15 cellular contexts compared by ENCODE assay signal in genomic region chr10:72241853-72242252, GRCh38. TPM values are rescaled to one million over a fixed set of nuclear protein-coding genes. Genes with fewer than 3 reads are reported as not detected.
DNase-seq lines count a peak whose midpoint lies in the region; ATAC-seq, FAIRE-seq and TF ChIP-seq lines count a peak whose summit lies in the region.
"Had no signal": no experiment of that assay in that cellular context is flagged by ENCODE, and none has a peak within 500 bp of the region (broad histone marks: within the 10 kb centered on the region; RNA-seq: fewer than 3 reads in every experiment).

No MANE protein-coding gene starts in this region.

- no peak overlapping the region for H3K56ac ChIP-seq in H1 (replicated peaks; ENCODE audit: insufficient read length, low read depth, low read length)

- H3K27ac ChIP-seq in left ventricle myocardium inferior (replicated peaks) (peak overlapping the region; percentile 97), H1 (ENCODE audit: low read depth, low read length) (no peak overlapping the region), prostate gland (peak overlapping the region; percentile 91 to 94), uterus (peak overlapping the region; percentile 80 to 99)

- peaks cover 6% of the 10 kb centered on the region for H3K36me3 ChIP-seq in left ventricle myocardium inferior
- H3K36me3 ChIP-seq in H1 (ENCODE audit: control insufficient read depth in 2 of 4, insufficient read depth in 4 of 4, low read length in 3 of 4), result no peaks in the 10 kb centered on the region
- no peaks in the 10 kb centered on the region for H3K36me3 ChIP-seq in prostate gland
- H3K36me3 ChIP-seq in uterus, result no peaks in the 10 kb centered on the region

- H4K20me1 ChIP-seq in H1 (replicated peaks in 1 of 2; ENCODE audit: control insufficient read depth in 1 of 2, insufficient read depth in 2 of 2, low read length in 2 of 2), result no peaks in the 10 kb centered on the region

- H3K4me1 ChIP-seq in left ventricle myocardium inferior, result peaks cover 69% of the 10 kb centered on the region
- H3K4me1 ChIP-seq in H1 (replicated peaks in 1 of 4; ENCODE audit: control insufficient read depth in 3 of 4, insufficient read depth in 4 of 4, low read length in 3 of 4), result no peaks in the 10 kb centered on the region; a peak in 1 of 7 replicates
- peaks cover 16% of the 10 kb centered on the region for H3K4me1 ChIP-seq in prostate gland (replicated peaks)
- peaks cover 3 to 11% of the 10 kb centered on the region in 2 donors for H3K4me1 ChIP-seq in uterus

- TF ChIP-seq EP300 in H1 (IDR thresholded peaks at IDR 0.05; ENCODE audit: borderline replicate concordance in 1 of 2, low read depth in 2 of 2, low read length in 2 of 2), result no peak

- H2BK15ac ChIP-seq in H1 (ENCODE audit: low read length), result no peak overlapping the region

- CTCF ChIA-PET in H1 (lab: Charles Lee; ENCODE audit: partially characterized antibody), result interaction anchor here (1.2 to 1.7 kb wide), 4 partner anchors 20 to 172 kb away, joined by 3 to 5 read pairs (median 4); no protein-coding TSS in a partner anchor

- TF ChIP-seq CTCF in left ventricle myocardium inferior (IDR thresholded peaks at IDR 0.05; ENCODE audit: borderline replicate concordance) (no peak), H1 (IDR thresholded peaks at IDR 0.05; ENCODE audit: control extremely low read depth in 1 of 3, insufficient read depth in 1 of 3, low read depth in 1 of 3, low read length in 3 of 3) (no peak), prostate gland (IDR thresholded peaks at IDR 0.05) (no peak), uterus (IDR thresholded peaks at IDR 0.05) (no peak)

- no peak overlapping the region for H3K4ac ChIP-seq in H1 (replicated peaks; ENCODE audit: insufficient read length, low read depth, low read length)

- no peak for ATAC-seq in Right ventricle myocardium superior (ENCODE audit: poor library complexity)
- no peak for ATAC-seq in HG02571 (IDR thresholded peaks at IDR 0.05; ENCODE audit: unreplicated experiment)
- ATAC-seq: body of pancreas, Panc1 had no signal

- no peaks in the 10 kb centered on the region for H3K23me2 ChIP-seq in H1 (ENCODE audit: low read depth, low read length)

- no peak overlapping the region for H4K5ac ChIP-seq in H1 (ENCODE audit: insufficient read length, low read depth, low read length)

- H3K9ac ChIP-seq in H1 (replicated peaks in 1 of 4; ENCODE audit: extremely low read depth in 1 of 4, low read depth in 3 of 4, low read length in 3 of 4), result no peak overlapping the region

- no peak overlapping the region for H4K8ac ChIP-seq in H1 (ENCODE audit: extremely low read depth, insufficient read depth, low read length)

- TF ChIP-seq POLR2A in H1 (IDR thresholded peaks at IDR 0.05; ENCODE audit: control extremely low read depth in 1 of 2, low read depth in 2 of 2, low read length in 2 of 2), result no peak
- TF ChIP-seq POLR2A in prostate gland (IDR thresholded peaks at IDR 0.05), result no peak
- no peak for TF ChIP-seq POLR2A in uterus (IDR thresholded peaks at IDR 0.05)

- no peak overlapping the region for H3K18ac ChIP-seq in H1 (ENCODE audit: extremely low read depth, low read length)

- no peak overlapping the region for H2AK5ac ChIP-seq in H1 (ENCODE audit: low read depth, low read length)

- intact Hi-C loops in left ventricle myocardium inferior (cut with micrococcal nuclease), result loop anchor here (10.0 kb wide), 1 partner anchor 93 kb away; no protein-coding TSS in a partner anchor
- intact Hi-C loops in Right ventricle myocardium superior (cut with DNase I), result loop anchor here (10.0 kb wide), 1 partner anchor 93 kb away; no protein-coding TSS in a partner anchor
- intact Hi-C loops in prostate gland (cut with DNase I), result no loop called here
- intact Hi-C loops in uterus (cut with DNase I; ENCODE audit: low total_unique reads), result no loop called here

- FAIRE-seq in H1 (lab: Jason Lieb, UNC), result no peak

- H2BK120ac ChIP-seq in H1 (replicated peaks; ENCODE audit: low read depth, low read length), result no peak overlapping the region

- H3K9me3 ChIP-seq in left ventricle myocardium inferior (replicated peaks) (no peaks in the 10 kb centered on the region), H1 (ENCODE audit: insufficient read depth in 2 of 2, low read depth in 1 of 2, low read length in 1 of 2) (no peaks in the 10 kb centered on the region), prostate gland (no peaks in the 10 kb centered on the region), uterus (no peaks in the 10 kb centered on the region)
- H3K9me3 ChIP-seq: body of pancreas had no signal

- no peak for TF ChIP-seq RAD21 in H1 (IDR thresholded peaks at IDR 0.05 in 1 of 2, conservative IDR thresholded peaks at IDR 0.05 in 1 of 2; ENCODE audit: low read depth in 2 of 2, low read length in 2 of 2)

- 91% methylated on average over 4 of the region's 4 CpGs; no CpG with 5 or more reads in 1 of the 2 experiments for WGBS in H1 (ENCODE audit: extremely low coverage in 1 of 2, insufficient coverage in 1 of 2, insufficient read length in 1 of 2, insufficient replicate concordance in 2 of 2, low coverage in 1 of 2, low lambda C conversion rate in 2 of 2, missing lambda C conversion rate in 1 of 2), 2 experiments
- WGBS in prostate gland, result 92% methylated on average over 4 of the region's 4 CpGs

- DNase-seq in left ventricle myocardium inferior (peak; percentile 9), Right ventricle myocardium superior (no peak), H1 (ENCODE audit: low read depth in 1 of 2, low spot score in 2 of 2) (no peak), prostate gland (ENCODE audit: low spot score) (no peak), uterus (no peak), glomerular visceral epithelial cell (ENCODE audit: extremely low spot score) (no peak)
- no peak for DNase-seq in stimulated activated CD8-positive, alpha-beta memory T cell treated with anti-CD3 and anti-CD28 coated beads, Interleukin-4, amount 100 ng/mL, for 48 hours
- DNase-seq: activated CD4-positive, CD25-positive, alpha-beta regulatory T cell treated with anti-CD3 and anti-CD28 coated beads, Interleukin-2, amount 50 U/mL, for 72 hours; effector CD4-positive, alpha-beta T cell; GF-D8; NCI-H2029; NCI-H526 treated with DMSO at 0.1 percent for 48 hours had no signal

- H3K27me3 ChIP-seq in left ventricle myocardium inferior (ENCODE audit: low read depth) (no peaks in the 10 kb centered on the region), H1 (replicated peaks in 1 of 4; ENCODE audit: control insufficient read depth in 3 of 4, extremely low read depth in 1 of 4, insufficient read depth in 3 of 4, low read length in 3 of 4) (no peaks in the 10 kb centered on the region; a peak in 1 of 7 replicates), prostate gland (replicated peaks; ENCODE audit: insufficient read depth) (no peaks in the 10 kb centered on the region), uterus (no peaks in the 10 kb centered on the region)
- H3K27me3 ChIP-seq: body of pancreas had no signal

- no peak overlapping the region for H3K4me3 ChIP-seq in left ventricle myocardium inferior
- H3K4me3 ChIP-seq in H1 (ENCODE audit: extremely low read depth in 1 of 4, insufficient read depth in 2 of 4, low read depth in 3 of 4, low read length in 4 of 4), result no peak overlapping the region
- no peak overlapping the region for H3K4me3 ChIP-seq in prostate gland
- H3K4me3 ChIP-seq in uterus, result no peak overlapping the region
- H3K4me3 ChIP-seq: body of pancreas had no signal

- H2AFZ ChIP-seq in H1 (ENCODE audit: low read length), result no peak overlapping the region

- H3K4me2 ChIP-seq in H1 (ENCODE audit: insufficient read depth in 1 of 2, low read depth in 2 of 2, low read length in 2 of 2), result no peak overlapping the region

- no peaks in the 10 kb centered on the region for H3K79me1 ChIP-seq in H1 (ENCODE audit: low read depth, low read length)

- H4K91ac ChIP-seq in H1 (replicated peaks; ENCODE audit: insufficient read length, low read length), result no peak overlapping the region

- H2BK20ac ChIP-seq in H1 (ENCODE audit: low read length), result no peak overlapping the region

- H3K14ac ChIP-seq in H1 (ENCODE audit: insufficient read length), result no peak overlapping the region

- H2BK12ac ChIP-seq in H1 (ENCODE audit: low read depth, low read length), result peak overlapping the region; percentile 62; the same call in 1 of the 2 replicates

- H2BK5ac ChIP-seq in H1 (ENCODE audit: low read depth, low read length), result no peak overlapping the region

- no peaks in the 10 kb centered on the region for H3K79me2 ChIP-seq in H1 (ENCODE audit: control insufficient read depth in 1 of 2, insufficient read depth in 2 of 2, low read length in 2 of 2)

- POLR2A ChIA-PET in H1 (lab: Charles Lee; ENCODE audit: partially characterized antibody), result interaction anchor here (1.0 to 4.4 kb wide), 6 partner anchors 9 to 34 kb away, joined by 3 to 20 read pairs (median 5); partner anchors contain the start of gene DDIT4

- no peak overlapping the region for H3K23ac ChIP-seq in H1 (ENCODE audit: insufficient read length)

RNA-seq across cellular contexts. Expression of gene ASCC1, which starts 25.8 kb away (rescaled TPM):
- total RNA-seq in left ventricle myocardium inferior, result 37.0 TPM
- 32.0 TPM for total RNA-seq in Right ventricle myocardium superior
- total RNA-seq in H1 (2021; fragmentation: NEBNext Ultra II Directional; extraction: Animal tissue kit (Norgen Biotek cat#: 25700)), result 30.2 and 35.8 TPM in 2 replicates
- 13.7 and 25.6 TPM in 2 replicates for polyA plus RNA-seq in H1 (2011; rRNA removed)
- polyA plus RNA-seq in H1 (2011; cell fraction: cytosol; rRNA removed), result 21.2 TPM
- polyA plus RNA-seq in H1 (2011; cell fraction: nucleus; rRNA removed), result 8.3 TPM
- polyA plus RNA-seq in H1 (2012, experiment 1 of 2), result 27.9 to 42.2 TPM (median 30.6 TPM) in 4 replicates
- polyA plus RNA-seq in H1 (2012, experiment 2 of 2), result 4.2 TPM
- polyA plus RNA-seq in H1 (2013, experiment 1 of 2), result 31.2 TPM
- 32.0 TPM for polyA plus RNA-seq in H1 (2013, experiment 2 of 2)
- 28.0 and 35.9 TPM in 2 replicates for polyA minus RNA-seq in H1 (2011; rRNA and poly(A)+ RNA removed)
- polyA minus RNA-seq in H1 (2011; cell fraction: cytosol; rRNA and poly(A)+ RNA removed), result 22.5 TPM
- 27.0 TPM for polyA minus RNA-seq in H1 (2011; cell fraction: nucleus; rRNA and poly(A)+ RNA removed)
- 10 to 100 TPM; 14.8 to 38.3 TPM for total RNA-seq in prostate gland
- 100 to 1,000 TPM in 1 of 4 donors, 10 to 100 TPM in 3; 17.9 to 156 (median 38.4) TPM for total RNA-seq in uterus

RNA-seq across cellular contexts. Expression of gene ANAPC16, which starts 26.0 kb away (rescaled TPM):
- 256 TPM for total RNA-seq in left ventricle myocardium inferior
- total RNA-seq in Right ventricle myocardium superior, result 242 TPM
- total RNA-seq in H1 (2021; fragmentation: NEBNext Ultra II Directional; extraction: Animal tissue kit (Norgen Biotek cat#: 25700)), result 56.2 and 57.4 TPM in 2 replicates
- 33.6 and 53.1 TPM in 2 replicates for polyA plus RNA-seq in H1 (2011; rRNA removed)
- polyA plus RNA-seq in H1 (2011; cell fraction: cytosol; rRNA removed), result 68.5 TPM
- polyA plus RNA-seq in H1 (2011; cell fraction: nucleus; rRNA removed), result 24.3 TPM
- polyA plus RNA-seq in H1 (2012, experiment 1 of 2), result 51.6 to 58.4 TPM (median 55.8 TPM) in 4 replicates
- polyA plus RNA-seq in H1 (2012, experiment 2 of 2), result 12.7 TPM
- polyA plus RNA-seq in H1 (2013, experiment 1 of 2), result 43.7 TPM
- polyA plus RNA-seq in H1 (2013, experiment 2 of 2), result 47.2 TPM
- 18.3 and 23.7 TPM in 2 replicates for polyA minus RNA-seq in H1 (2011; rRNA and poly(A)+ RNA removed)
- 13.5 TPM for polyA minus RNA-seq in H1 (2011; cell fraction: cytosol; rRNA and poly(A)+ RNA removed)
- polyA minus RNA-seq in H1 (2011; cell fraction: nucleus; rRNA and poly(A)+ RNA removed), result 11.6 TPM
- total RNA-seq in prostate gland, result 100 to 1,000 TPM in 1 of 2 donors, 10 to 100 TPM in 1; 73.4 to 123 TPM
- total RNA-seq in uterus, result 100 to 1,000 TPM in 2 of 4 donors, 10 to 100 TPM in 2; 83.8 to 144 (median 101) TPM

RNA-seq across cellular contexts. Expression of gene DDIT4, which starts 31.9 kb away (rescaled TPM):
- 66.3 TPM for total RNA-seq in left ventricle myocardium inferior
- 54.8 TPM for total RNA-seq in Right ventricle myocardium superior
- total RNA-seq in H1 (2021; fragmentation: NEBNext Ultra II Directional; extraction: Animal tissue kit (Norgen Biotek cat#: 25700)), result 42.1 and 47.4 TPM in 2 replicates
- 108 and 187 TPM in 2 replicates for polyA plus RNA-seq in H1 (2011; rRNA removed)
- polyA plus RNA-seq in H1 (2011; cell fraction: cytosol; rRNA removed), result 146 TPM
- polyA plus RNA-seq in H1 (2011; cell fraction: nucleus; rRNA removed), result 143 TPM
- 55.0 to 142 TPM (median 113 TPM) in 4 replicates for polyA plus RNA-seq in H1 (2012, experiment 1 of 2)
- 62.5 TPM for polyA plus RNA-seq in H1 (2012, experiment 2 of 2)
- polyA plus RNA-seq in H1 (2013, experiment 1 of 2), result 18.5 TPM
- polyA plus RNA-seq in H1 (2013, experiment 2 of 2), result 19.9 TPM
- 63.3 and 82.3 TPM in 2 replicates for polyA minus RNA-seq in H1 (2011; rRNA and poly(A)+ RNA removed)
- 113 TPM for polyA minus RNA-seq in H1 (2011; cell fraction: cytosol; rRNA and poly(A)+ RNA removed)
- 186 TPM for polyA minus RNA-seq in H1 (2011; cell fraction: nucleus; rRNA and poly(A)+ RNA removed)
- 100 to 1,000 TPM; 259 to 265 TPM for total RNA-seq in prostate gland
- total RNA-seq in uterus, result 100 to 1,000 TPM; 118 to 210 (median 145) TPM

Comparison
In these comparisons a context has a peak if more than half of its experiments do, and no peak if none do; other contexts are left out.
1. intact Hi-C loops: an anchor here in left ventricle myocardium inferior (10.0 kb wide) and Right ventricle myocardium superior (10.0 kb wide); none called in prostate gland and uterus.